Comparison of ENCODE assay signal across 24 cellular contexts in the genomic region with DNA sequence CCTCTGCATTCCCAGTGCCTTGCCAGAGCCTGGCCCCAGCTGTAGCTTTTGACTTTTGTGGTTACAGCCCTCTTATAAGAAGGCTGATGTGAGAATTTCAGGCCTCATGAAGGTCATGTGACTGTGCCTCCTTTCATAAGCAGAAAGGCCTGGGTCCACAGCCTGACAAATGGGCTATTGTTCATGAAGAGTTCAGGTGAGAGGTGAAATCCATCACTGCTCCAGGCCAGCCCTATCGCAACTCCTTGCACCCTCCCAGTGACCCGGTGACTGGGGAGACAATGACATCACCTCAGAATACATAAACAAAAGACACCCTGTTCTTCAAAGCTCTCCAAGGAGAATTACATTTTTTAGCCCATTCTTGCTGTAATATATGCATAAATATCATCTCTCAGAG.
DNase-seq lines count a peak whose midpoint lies in the region; ATAC-seq and TF ChIP-seq lines count a peak whose summit lies in the region.
"Had no signal": no experiment of that assay in that cellular context is flagged by ENCODE, and none has a peak within 500 bp of the region (broad histone marks: within the 10 kb centered on the region; RNA-seq: fewer than 3 reads in every experiment).

No MANE protein-coding gene starts in this region.

- no peak overlapping the region for H2BK15ac ChIP-seq in IMR-90 (ENCODE audit: low read depth, low read length)
- no peak overlapping the region for H2BK15ac ChIP-seq in mesenchymal stem cell (ENCODE audit: low read depth, poor library complexity, severe bottlenecking)

- no peak overlapping the region for H3K27ac Mint-ChIP-seq in activated naive CD4-positive, alpha-beta T cell treated with anti-CD3 and anti-CD28 coated beads for 36 hours
- H3K27ac Mint-ChIP-seq: activated naive CD4-positive, alpha-beta T cell treated with anti-CD3 and anti-CD28 coated beads, Interleukin-2, amount 50 U/mL, for 24 hours; CD4-positive, CD25-positive, alpha-beta regulatory T cell; stimulated activated naive CD8-positive, alpha-beta T cell treated with anti-CD3 and anti-CD28 coated beads, Interleukin-15, Interleukin-2, amounts not matched to agents 100 ng/mL and 50 ng/mL, for 24 hours had no signal

- TF ChIP-seq CTCF in IMR-90 (conservative IDR thresholded peaks at IDR 0.05; ENCODE audit: low read depth, low read length) = no peak

- no peaks in the 10 kb centered on the region for H3K36me3 Mint-ChIP-seq in activated naive CD4-positive, alpha-beta T cell treated with anti-CD3 and anti-CD28 coated beads for 36 hours (ENCODE audit: low read depth)
- H3K36me3 Mint-ChIP-seq: activated naive CD4-positive, alpha-beta T cell treated with anti-CD3 and anti-CD28 coated beads, Interleukin-2, amount 50 U/mL, for 24 hours; CD4-positive, CD25-positive, alpha-beta regulatory T cell had no signal

- 76 to 77% methylated on average over 2 of the region's 2 CpGs for WGBS in GM23248 (ENCODE audit: low coverage in 1 of 2, low lambda C conversion rate in 2 of 2, missing lambda C conversion rate in 2 of 2), 2 experiments
- WGBS in IMR-90 (ENCODE audit: extremely low coverage in 2 of 2, insufficient read length in 1 of 2), 2 experiments = no CpG with 5 or more reads among the region's 2 CpGs
- 50% methylated on average over 2 of the region's 2 CpGs for WGBS in mesenchymal stem cell

- no TSS peak for BruUV-seq in IMR-90 (replicated peaks; lab: Mats Ljungman, UMichigan)

- no peaks in the 10 kb centered on the region for H3K4me1 ChIP-seq in GM23248 (ENCODE audit: insufficient read depth)
- peaks cover 6% of the 10 kb centered on the region for H3K4me1 ChIP-seq in IMR-90 (ENCODE audit: control insufficient read depth, insufficient read depth, low read length)
- no peaks in the 10 kb centered on the region for H3K4me1 ChIP-seq in mesenchymal stem cell (ENCODE audit: control insufficient read depth, insufficient read depth, low read depth, low read length)
- H3K4me1 ChIP-seq: ascending aorta, spleen, tibial artery had no signal

- H3K27me3 ChIP-seq in GM23248 (replicated peaks; ENCODE audit: insufficient read depth) = no peaks in the 10 kb centered on the region
- H3K27me3 ChIP-seq in IMR-90 (ENCODE audit: control insufficient read depth, insufficient read depth, low read length) = no peaks in the 10 kb centered on the region
- no peaks in the 10 kb centered on the region for H3K27me3 ChIP-seq in mesenchymal stem cell (ENCODE audit: control insufficient read depth in 1 of 2, insufficient read depth in 1 of 2, low read length in 2 of 2)
- H3K27me3 ChIP-seq: ascending aorta, neutrophil, spleen, tibial artery had no signal

- H3K9me2 ChIP-seq in GM23248 (ENCODE audit: insufficient read depth) = no peaks in the 10 kb centered on the region

- H2BK20ac ChIP-seq in IMR-90 (ENCODE audit: low read depth, low read length) = no peak overlapping the region

- no peak for TF ChIP-seq POLR2A in IMR-90 (IDR thresholded peaks at IDR 0.05; ENCODE audit: low read depth, low read length)

- no peaks in the 10 kb centered on the region for H3K79me2 ChIP-seq in GM23248 (ENCODE audit: insufficient read depth)

- no peak overlapping the region for H2BK12ac ChIP-seq in mesenchymal stem cell (ENCODE audit: low read length in 2 of 2)

- ATAC-seq in IMR-90 (ENCODE audit: low read depth) (peak; percentile 16; the same call in 1 of the 2 replicates), Right ventricle myocardium superior (ENCODE audit: poor library complexity) (no peak)
- ATAC-seq: Right ventricle myocardium inferior had no signal

- H3K9me3 ChIP-seq in GM23248 (ENCODE audit: low read depth) = no peaks in the 10 kb centered on the region
- H3K9me3 ChIP-seq in IMR-90 (ENCODE audit: control insufficient read depth, insufficient read depth, low read length) = no peaks in the 10 kb centered on the region
- no peaks in the 10 kb centered on the region for H3K9me3 ChIP-seq in mesenchymal stem cell (ENCODE audit: control insufficient read depth, low read length)
- H3K9me3 ChIP-seq: ascending aorta, neutrophil, spleen, tibial artery had no signal

- H3K56ac ChIP-seq in IMR-90 (ENCODE audit: extremely low read depth, insufficient read depth, low read length) = no peak overlapping the region

- H4K20me1 ChIP-seq in GM23248 (ENCODE audit: insufficient read depth) (no peaks in the 10 kb centered on the region), IMR-90 (ENCODE audit: insufficient read depth, low read length) (no peaks in the 10 kb centered on the region)

- TF ChIP-seq RAD21 in IMR-90 (IDR thresholded peaks at IDR 0.05; ENCODE audit: low read length) = no peak

- H3K18ac ChIP-seq in IMR-90 (ENCODE audit: low read depth, low read length) (no peak overlapping the region), mesenchymal stem cell (ENCODE audit: low read depth in 1 of 2, low read length in 2 of 2) (no peak overlapping the region)

- H3K14ac ChIP-seq in IMR-90 (replicated peaks; ENCODE audit: low read depth, low read length) (no peak overlapping the region), mesenchymal stem cell (ENCODE audit: low read length in 2 of 2) (no peak overlapping the region)

- H3K23ac ChIP-seq in IMR-90 (ENCODE audit: low read depth, low read length) (no peak overlapping the region), mesenchymal stem cell (ENCODE audit: low read length in 2 of 2) (no peak overlapping the region)

- no peak overlapping the region for H4K5ac ChIP-seq in IMR-90 (ENCODE audit: low read depth, low read length)

- H3K9ac ChIP-seq in GM23248 (no peak overlapping the region), IMR-90 (ENCODE audit: low read depth, low read length) (no peak overlapping the region), mesenchymal stem cell (ENCODE audit: low read length) (no peak overlapping the region)

- no peak overlapping the region for H4K91ac ChIP-seq in IMR-90 (ENCODE audit: insufficient read depth, low read depth, low read length)
- H4K91ac ChIP-seq in mesenchymal stem cell (ENCODE audit: low read length) = no peak overlapping the region

- H3K4me2 ChIP-seq in GM23248 (ENCODE audit: unreplicated experiment) = no peak overlapping the region
- H3K4me2 ChIP-seq in IMR-90 (ENCODE audit: low read depth, low read length) = no peak overlapping the region
- H3K4me2 ChIP-seq in mesenchymal stem cell (ENCODE audit: low read length, poor library complexity, severe bottlenecking) = no peak overlapping the region

- dilution Hi-C loops in IMR-90 (cut with HindIII; ENCODE audit: low sequenced_read_pairs, unreplicated experiment) = no loop called here

- no peaks in the 10 kb centered on the region for H3K27me3 Mint-ChIP-seq in activated naive CD4-positive, alpha-beta T cell treated with anti-CD3 and anti-CD28 coated beads for 36 hours (ENCODE audit: low read depth)
- H3K27me3 Mint-ChIP-seq: activated naive CD4-positive, alpha-beta T cell treated with anti-CD3 and anti-CD28 coated beads, Interleukin-2, amount 50 U/mL, for 24 hours; CD4-positive, CD25-positive, alpha-beta regulatory T cell; central memory CD8-positive, alpha-beta T cell; stimulated activated naive CD8-positive, alpha-beta T cell treated with anti-CD3 and anti-CD28 coated beads, Interleukin-15, Interleukin-2, amounts not matched to agents 100 ng/mL and 50 ng/mL, for 24 hours had no signal

- H3K79me1 ChIP-seq in IMR-90 (ENCODE audit: low read depth in 1 of 2, low read length in 2 of 2) (no peaks in the 10 kb centered on the region), mesenchymal stem cell (replicated peaks; ENCODE audit: low read length, poor library complexity, severe bottlenecking) (no peaks in the 10 kb centered on the region)

- H2BK120ac ChIP-seq in IMR-90 (ENCODE audit: low read depth, low read length) (no peak overlapping the region), mesenchymal stem cell (ENCODE audit: low read depth, low read length) (no peak overlapping the region)

- H3K4me3 ChIP-seq in GM23248 = no peak overlapping the region
- H3K4me3 ChIP-seq in IMR-90 (ENCODE audit: insufficient read depth, low read depth, low read length) = no peak overlapping the region
- no peak overlapping the region for H3K4me3 ChIP-seq in mesenchymal stem cell (ENCODE audit: insufficient read depth in 1 of 2, low read depth in 1 of 2, low read length in 2 of 2)
- H3K4me3 ChIP-seq: ascending aorta, spleen, tibial artery had no signal

- no peak overlapping the region for H3K4ac ChIP-seq in IMR-90 (ENCODE audit: low read depth, low read length)
- H3K4ac ChIP-seq in mesenchymal stem cell (ENCODE audit: low read depth in 1 of 2, low read length in 2 of 2) = no peak overlapping the region

- H2AK5ac ChIP-seq in IMR-90 (ENCODE audit: low read depth, low read length) = no peak overlapping the region
- H2AK5ac ChIP-seq in mesenchymal stem cell (ENCODE audit: low read length, severe bottlenecking) = no peak overlapping the region

- H3K4me3 Mint-ChIP-seq in activated naive CD4-positive, alpha-beta T cell treated with anti-CD3 and anti-CD28 coated beads for 36 hours = no peak overlapping the region
- H3K4me3 Mint-ChIP-seq: activated naive CD4-positive, alpha-beta T cell treated with anti-CD3 and anti-CD28 coated beads, Interleukin-2, amount 50 U/mL, for 24 hours; CD4-positive, CD25-positive, alpha-beta regulatory T cell; central memory CD8-positive, alpha-beta T cell; stimulated activated naive CD8-positive, alpha-beta T cell treated with anti-CD3 and anti-CD28 coated beads, Interleukin-15, Interleukin-2, amounts not matched to agents 100 ng/mL and 50 ng/mL, for 24 hours had no signal

- no peaks in the 10 kb centered on the region for H3F3A ChIP-seq in GM23248 (ENCODE audit: insufficient read depth)

- H2AK9ac ChIP-seq in IMR-90 (replicated peaks; ENCODE audit: low read depth, low read length, poor library complexity) = no peak overlapping the region

- CTCF ChIA-PET in IMR-90 (lab: Yijun Ruan, JAX) = interaction anchor here (1.2 kb wide), 1 partner anchor 11 kb away, joined by 3 read pairs; no protein-coding TSS in a partner anchor
- CTCF ChIA-PET in activated naive CD4-positive, alpha-beta T cell treated with anti-CD3 and anti-CD28 coated beads for 36 hours (lab: Charles Lee) = no interaction called here

- peaks cover 6% of the 10 kb centered on the region; the same call in 1 of the 2 replicates for H3K9me1 ChIP-seq in IMR-90 (ENCODE audit: insufficient read depth, low read length)

- in situ Hi-C loops in GM23248 (cut with MboI) = no loop called here
- in situ Hi-C loops in IMR-90 (cut with MboI; ENCODE audit: low sequenced_read_pairs) = no loop called here

- POLR2A ChIA-PET in IMR-90 (lab: Charles Lee; ENCODE audit: unreplicated experiment) = no interaction called here

- intact Hi-C loops in IMR-90 (cut with micrococcal nuclease) (no loop called here), Right ventricle myocardium superior (cut with DNase I) (no loop called here)
- intact Hi-C loops in activated naive CD4-positive, alpha-beta T cell treated with anti-CD3 and anti-CD28 coated beads for 36 hours (cut with micrococcal nuclease) = no loop called here

- H3K27ac ChIP-seq in GM23248 (no peak overlapping the region), IMR-90 (ENCODE audit: insufficient read depth, low read length) (no peak overlapping the region), mesenchymal stem cell (ENCODE audit: low read length, poor library complexity, severe bottlenecking) (no peak overlapping the region)
- H3K27ac ChIP-seq: ascending aorta, neutrophil, spleen, tibial artery had no signal

- no peaks in the 10 kb centered on the region for H3K9me3 Mint-ChIP-seq in activated naive CD4-positive, alpha-beta T cell treated with anti-CD3 and anti-CD28 coated beads for 36 hours
- H3K9me3 Mint-ChIP-seq: activated naive CD4-positive, alpha-beta T cell treated with anti-CD3 and anti-CD28 coated beads, Interleukin-2, amount 50 U/mL, for 24 hours; CD4-positive, CD25-positive, alpha-beta regulatory T cell; central memory CD8-positive, alpha-beta T cell; stimulated activated naive CD8-positive, alpha-beta T cell treated with anti-CD3 and anti-CD28 coated beads, Interleukin-15, Interleukin-2, amounts not matched to agents 100 ng/mL and 50 ng/mL, for 24 hours had no signal

- H3K4me1 Mint-ChIP-seq in activated naive CD4-positive, alpha-beta T cell treated with anti-CD3 and anti-CD28 coated beads for 36 hours (ENCODE audit: low read depth) = no peaks in the 10 kb centered on the region
- H3K4me1 Mint-ChIP-seq: activated naive CD4-positive, alpha-beta T cell treated with anti-CD3 and anti-CD28 coated beads, Interleukin-2, amount 50 U/mL, for 24 hours; CD4-positive, CD25-positive, alpha-beta regulatory T cell had no signal

- DNase-seq in GM23248 (peak; percentile 10), IMR-90 (no peak), amniotic epithelial cell (ENCODE audit: low read depth) (peak; percentile 53), mesenchymal stem cell (peak; percentile 14), NCI-H1417 treated with DMSO at 0.1 percent for 48 hours (lab: John Stamatoyannopoulos, UW) (no peak), iPS-NIHi11 (ENCODE audit: low spot score) (no peak), Right ventricle myocardium superior (no peak)
- DNase-seq in activated naive CD4-positive, alpha-beta T cell treated with anti-CD3 and anti-CD28 coated beads for 36 hours = no peak
- DNase-seq: activated CD4-positive, alpha-beta T cell treated with anti-CD3 and anti-CD28 coated beads for 4 hours; CD4-positive, CD25-positive, alpha-beta regulatory T cell; DMS 273 treated with DMSO at 0.1 percent for 48 hours; HCEC 1CT; hippocampal formation; NCI-H1436; spleen; stimulated activated CD4-positive, alpha-beta T cell treated with anti-CD3 and anti-CD28 coated beads, Interleukin-4, amount 100 ng/mL, for 24 hours; T-helper 1 cell; tibial artery had no signal

- H2AFZ ChIP-seq in GM23248 (no peak overlapping the region), IMR-90 (replicated peaks; ENCODE audit: low read length, poor library complexity) (no peak overlapping the region), mesenchymal stem cell (ENCODE audit: low read depth, low read length) (no peak overlapping the region)

- H2BK5ac ChIP-seq in IMR-90 (ENCODE audit: low read depth, low read length, poor library complexity, severe bottlenecking) (no peak overlapping the region), mesenchymal stem cell (ENCODE audit: low read depth, low read length, poor library complexity, severe bottlenecking) (no peak overlapping the region)

- no peak overlapping the region for H4K8ac ChIP-seq in IMR-90 (ENCODE audit: low read depth in 2 of 2, low read length in 2 of 2)
- H4K8ac ChIP-seq in mesenchymal stem cell (ENCODE audit: low read length) = no peak overlapping the region

- H3K36me3 ChIP-seq in GM23248 (ENCODE audit: low read depth) = no peaks in the 10 kb centered on the region
- H3K36me3 ChIP-seq in IMR-90 (ENCODE audit: control insufficient read depth, insufficient read depth, low read length) = no peaks in the 10 kb centered on the region
- no peaks in the 10 kb centered on the region for H3K36me3 ChIP-seq in mesenchymal stem cell (ENCODE audit: control insufficient read depth in 1 of 2, insufficient read depth in 2 of 2, low read depth in 1 of 2, low read length in 2 of 2)
- H3K36me3 ChIP-seq: ascending aorta, neutrophil, spleen, tibial artery had no signal

Comparison
In these comparisons a context has a peak if more than half of its experiments do, and no peak if none do; other contexts are left out.
1. DNase-seq: peak in GM23248 (single experiment), amniotic epithelial cell (single experiment) and mesenchymal stem cell (single experiment); none in IMR-90 (single experiment), NCI-H1417 treated with DMSO at 0.1 percent for 48 hours (single experiment), iPS-NIHi11 (single experiment), Right ventricle myocardium superior (single experiment) and activated naive CD4-positive, alpha-beta T cell treated with anti-CD3 and anti-CD28 coated beads for 36 hours (single experiment).